8 cellular contexts compared by ENCODE assay signal in the genomic region with DNA sequence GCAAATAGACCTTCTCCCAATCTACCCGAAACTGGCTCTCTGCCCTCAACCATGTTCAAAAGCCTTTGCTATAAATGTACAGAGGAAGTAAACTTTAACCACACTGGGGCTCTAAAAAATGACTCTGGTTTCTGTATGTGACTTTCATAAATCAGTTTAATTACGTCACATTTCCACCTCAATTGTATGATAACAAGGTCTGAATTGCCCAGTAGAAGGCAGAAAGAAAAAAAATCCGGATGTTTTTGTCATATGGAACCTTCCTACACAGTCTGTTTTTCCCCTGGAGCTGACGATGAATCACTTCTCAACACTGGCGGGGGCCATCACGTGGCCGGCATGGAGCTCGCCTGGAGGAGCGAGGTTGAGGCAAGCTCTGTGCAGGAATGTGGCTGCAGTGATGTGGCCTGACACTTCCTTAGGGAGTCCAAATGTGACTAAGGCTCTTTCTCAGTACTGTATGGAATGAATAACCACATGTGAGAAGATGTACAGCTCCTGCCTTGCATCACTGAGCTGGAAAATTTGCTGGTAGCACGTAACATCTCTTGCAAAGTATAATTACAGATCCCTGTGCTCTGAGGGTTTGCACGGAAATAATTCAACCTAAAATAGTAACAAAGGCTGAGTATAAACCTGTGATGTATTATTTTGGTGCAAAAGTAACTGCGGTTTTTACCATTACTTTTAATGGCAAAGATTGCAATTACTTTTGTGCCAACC.
DNase-seq lines count a peak whose midpoint lies in the region; ATAC-seq and TF ChIP-seq lines count a peak whose summit lies in the region.

No MANE protein-coding gene starts in this region.

- no peaks in the 10 kb centered on the region for H3K27me3 ChIP-seq in GM06990 (replicated peaks; ENCODE audit: control insufficient read depth, insufficient read depth, low read length)

- peak; percentile 46 for ATAC-seq in HG02588 (IDR thresholded peaks at IDR 0.05; ENCODE audit: unreplicated experiment)

- H3K36me3 ChIP-seq in GM06990 (ENCODE audit: control insufficient read depth, insufficient read depth, low read length): no peaks in the 10 kb centered on the region

- H3K4me3 ChIP-seq in GM06990 (replicated peaks; ENCODE audit: low read depth, low read length): peak overlapping the region; percentile 36; the same call in 1 of the 2 replicates

- no peak for TF ChIP-seq CTCF in GM06990 (IDR thresholded peaks at IDR 0.05; ENCODE audit: insufficient read depth, low read length, poor library complexity, severe bottlenecking)

- DNase-seq in GM06990 (ENCODE audit: extremely low read depth, insufficient read length): peak; percentile 85
- peak; percentile 6 for DNase-seq in NCI-H2227 treated with DMSO at 0.1 percent for 48 hours (lab: John Stamatoyannopoulos, UW)
- peak; percentile 62 to 82 for DNase-seq in activated CD8-positive, alpha-beta memory T cell treated with anti-CD3 and anti-CD28 coated beads for 1 hour (ENCODE audit: extremely low read depth in 1 of 2, low read depth in 1 of 2)
- peak; percentile 77 for DNase-seq in effector CD8-positive, alpha-beta T cell (lab: John Stamatoyannopoulos, UW)
- peak; percentile 69 for DNase-seq in middle frontal gyrus (ENCODE audit: extremely low spot score, low spot score)
- DNase-seq in stimulated activated CD8-positive, alpha-beta memory T cell treated with anti-CD3 and anti-CD28 coated beads, Interleukin-15, amount 100 ng/mL, for 48 hours (ENCODE audit: low read depth in 2 of 2): peak; percentile 74 to 77
- no peak for DNase-seq in NCI-H2196 treated with DMSO at 0.1 percent for 48 hours (lab: John Stamatoyannopoulos, UW; ENCODE audit: unreplicated experiment)
